In genomic region chr4:98625399-98625798, GRCh38 we compare ENCODE assay signal across 2 cellular contexts.
TF ChIP-seq lines count a peak whose summit lies in the region.

No MANE protein-coding gene starts in this region.

TF ChIP-seq in SK-N-SH, 30 proteins besides CTCF, POLR2A, EP300 and RAD21 (continued from another document):
- TF ChIP-seq PBX3 (IDR thresholded peaks at IDR 0.05) (no peak), EZH2phosphoT487 (IDR thresholded peaks at IDR 0.05; ENCODE audit: borderline replicate concordance, low read depth) (no peak), USF1 (IDR thresholded peaks at IDR 0.05; ENCODE audit: borderline replicate concordance, low read depth) (no peak), RCOR1 (IDR thresholded peaks at IDR 0.05; ENCODE audit: low read length) (no peak), RXRA (IDR thresholded peaks at IDR 0.05; ENCODE audit: borderline replicate concordance, low read depth) (no peak), FOSL2 (IDR thresholded peaks at IDR 0.05; ENCODE audit: borderline replicate concordance, low read depth) (no peak), ZBTB33 (IDR thresholded peaks at IDR 0.05; ENCODE audit: borderline replicate concordance, low read depth) (no peak), JUND (IDR thresholded peaks at IDR 0.05) (no peak), MAX (IDR thresholded peaks at IDR 0.05; ENCODE audit: low read depth) (no peak)
TF ChIP-seq in SK-N-SH: peak in this region for 0.

TF ChIP-seq in SK-N-SH treated with all-trans-retinoic acid at 6 μM for 48 hours, 23 proteins besides CTCF, POLR2A, EP300 and RAD21:
- no peak for TF ChIP-seq TSHZ2 (CRISPR knock-in tag; IDR thresholded peaks at IDR 0.05)
- TF ChIP-seq ISL1 (CRISPR knock-in tag; IDR thresholded peaks at IDR 0.05) = no peak
- TF ChIP-seq TCF4 (CRISPR knock-in tag; IDR thresholded peaks at IDR 0.05; ENCODE audit: borderline replicate concordance) = no peak
- no peak for TF ChIP-seq GLIS3 (CRISPR knock-in tag; IDR thresholded peaks at IDR 0.05)
- TF ChIP-seq PATZ1 (CRISPR knock-in tag; IDR thresholded peaks at IDR 0.05; ENCODE audit: borderline replicate concordance) = no peak
- TF ChIP-seq SNAI2 (CRISPR knock-in tag; IDR thresholded peaks at IDR 0.05) = no peak
- TF ChIP-seq ZFP30 (CRISPR knock-in tag; IDR thresholded peaks at IDR 0.05) = no peak
- TF ChIP-seq ZNF70 (CRISPR knock-in tag; IDR thresholded peaks at IDR 0.05) = no peak
- no peak for TF ChIP-seq OSR1 (CRISPR knock-in tag; IDR thresholded peaks at IDR 0.05)
- no peak for TF ChIP-seq CSRNP3 (CRISPR knock-in tag; IDR thresholded peaks at IDR 0.05)
- no peak for TF ChIP-seq PPARA (CRISPR knock-in tag; IDR thresholded peaks at IDR 0.05; ENCODE audit: borderline replicate concordance)
- TF ChIP-seq POU6F1 (CRISPR knock-in tag; IDR thresholded peaks at IDR 0.05; ENCODE audit: borderline replicate concordance, low read depth) = no peak
- no peak for TF ChIP-seq ZC3H10 (CRISPR knock-in tag; IDR thresholded peaks at IDR 0.05)
- TF ChIP-seq ZFP3 (CRISPR knock-in tag; IDR thresholded peaks at IDR 0.05) = no peak
- TF ChIP-seq BACH2 (CRISPR knock-in tag; IDR thresholded peaks at IDR 0.05; ENCODE audit: borderline replicate concordance) = no peak
- no peak for TF ChIP-seq ARNTL (CRISPR knock-in tag; IDR thresholded peaks at IDR 0.05; ENCODE audit: borderline replicate concordance, low read depth)
- no peak for TF ChIP-seq CSDC2 (CRISPR knock-in tag; IDR thresholded peaks at IDR 0.05)
- no peak for TF ChIP-seq ZNF8 (CRISPR knock-in tag; IDR thresholded peaks at IDR 0.05)
- no peak for TF ChIP-seq RARB (CRISPR knock-in tag; IDR thresholded peaks at IDR 0.05)
- no peak for TF ChIP-seq CREB5 (CRISPR knock-in tag; IDR thresholded peaks at IDR 0.05; ENCODE audit: low read depth)
